Comparison of ENCODE assay signal across 15 cellular contexts in genomic region chr14:92923744-92924103, GRCh38. TPM values are rescaled to one million over a fixed set of nuclear protein-coding genes. Genes with fewer than 3 reads are reported as not detected.
A peak's percentile ranks its signal among the peaks of the same experiment; 100 is the strongest.
DNase-seq lines count a peak whose midpoint lies in the region; ATAC-seq and TF ChIP-seq lines count a peak whose summit lies in the region.
"Had no signal": no experiment of that assay in that cellular context is flagged by ENCODE, and none has a peak within 500 bp of the region (broad histone marks: within the 10 kb centered on the region; RNA-seq: fewer than 3 reads in every experiment).

No MANE protein-coding gene starts in this region.

- H3K4me3 ChIP-seq in A673 (ENCODE audit: low read depth, low read length, poor library complexity, severe bottlenecking): peak overlapping the region; percentile 40
- H3K4me3 ChIP-seq in HEK293 (ENCODE audit: low read depth, low read length): no peak overlapping the region
- H3K4me3 ChIP-seq: breast epithelium, ovary had no signal

- H3K9me3 Mint-ChIP-seq in brain: peaks cover 0 to 6% (median 0%) of the 10 kb centered on the region in 5 experiments
- H3K9me3 Mint-ChIP-seq in mesothelial cell of epicardium: no peaks in the 10 kb centered on the region
- no peaks in the 10 kb centered on the region for H3K9me3 Mint-ChIP-seq in MCF 10A (ENCODE audit: unreplicated experiment)
- H3K9me3 Mint-ChIP-seq: activated naive CD8-positive, alpha-beta T cell treated with anti-CD3 and anti-CD28 coated beads, Interleukin-2, amount 10 ng/mL, durations not matched to agents 7 days and 5 days; dendritic cell treated with granulocyte-macrophage colony-stimulating factor and Interleukin-4, amounts not matched to agents 40 ng/mL and 50 ng/mL, for 4 days had no signal

- H3K4me3 Mint-ChIP-seq in brain (peak overlapping the region; percentile 57 to 94 (median 84)), mesothelial cell of epicardium (peak overlapping the region; percentile 20), MCF 10A (ENCODE audit: unreplicated experiment) (no peak overlapping the region)
- H3K4me3 Mint-ChIP-seq: activated naive CD8-positive, alpha-beta T cell treated with anti-CD3 and anti-CD28 coated beads, Interleukin-2, amount 10 ng/mL, durations not matched to agents 7 days and 5 days; dendritic cell treated with granulocyte-macrophage colony-stimulating factor and Interleukin-4, amounts not matched to agents 40 ng/mL and 50 ng/mL, for 4 days had no signal

- H3K36me3 ChIP-seq in A673 (ENCODE audit: insufficient read depth, low read length, poor library complexity, severe bottlenecking) (no peaks in the 10 kb centered on the region), HEK293 (ENCODE audit: control insufficient read depth in 2 of 2, insufficient read depth in 1 of 2, low read length in 2 of 2) (no peaks in the 10 kb centered on the region)
- H3K36me3 ChIP-seq: breast epithelium, ovary had no signal

- BruUV-seq in A673 (replicated peaks; lab: Mats Ljungman, UMichigan) (no TSS peak), MCF 10A (replicated peaks; lab: Mats Ljungman, UMichigan) (no TSS peak)

- H3K9me3 ChIP-seq in A673 (ENCODE audit: low read depth, low read length, poor library complexity, severe bottlenecking): no peaks in the 10 kb centered on the region
- H3K9me3 ChIP-seq in HEK293 (ENCODE audit: control insufficient read depth, insufficient read depth, low read depth, low read length): no peaks in the 10 kb centered on the region
- H3K9me3 ChIP-seq: breast epithelium, ovary had no signal

- CTCF ChIA-PET in A673 (lab: Charles Lee): interaction anchor here (1.1 kb wide), 1 partner anchor 43 kb away, joined by 3 read pairs; no protein-coding TSS in a partner anchor
- CTCF ChIA-PET in HEK293 (lab: Yijun Ruan, JAX): no interaction called here
- CTCF ChIA-PET in MCF 10A (lab: Yijun Ruan, JAX): no interaction called here

- H3K27me3 Mint-ChIP-seq in brain (peaks cover 43% of the 10 kb centered on the region), mesothelial cell of epicardium (ENCODE audit: low read depth) (peaks cover 81% of the 10 kb centered on the region), MCF 10A (ENCODE audit: insufficient read depth, unreplicated experiment) (peaks cover 33% of the 10 kb centered on the region)

- H3K27ac Mint-ChIP-seq in brain: peak overlapping the region in 2 of 5 experiments; percentile 77 to 88
- H3K27ac Mint-ChIP-seq in mesothelial cell of epicardium: no peak overlapping the region
- H3K27ac Mint-ChIP-seq in MCF 10A (ENCODE audit: low read depth, unreplicated experiment): no peak overlapping the region
- H3K27ac Mint-ChIP-seq: activated naive CD8-positive, alpha-beta T cell treated with anti-CD3 and anti-CD28 coated beads, Interleukin-2, amount 10 ng/mL, durations not matched to agents 7 days and 5 days; dendritic cell treated with granulocyte-macrophage colony-stimulating factor and Interleukin-4, amounts not matched to agents 40 ng/mL and 50 ng/mL, for 4 days had no signal

- POLR2A ChIA-PET in A673 (lab: Charles Lee; ENCODE audit: low non-redundant PET): no interaction called here
- POLR2A ChIA-PET in HEK293 (lab: Yijun Ruan, JAX): no interaction called here
- POLR2A ChIA-PET in MCF 10A (lab: Yijun Ruan, JAX): interaction anchor here (0.6 kb wide), 1 partner anchor 20 kb away, joined by 3 read pairs; no protein-coding TSS in a partner anchor

- H3K4me1 Mint-ChIP-seq in brain (peaks cover 26% of the 10 kb centered on the region), mesothelial cell of epicardium (peaks cover 4% of the 10 kb centered on the region), MCF 10A (ENCODE audit: insufficient read depth, unreplicated experiment) (peaks cover 20% of the 10 kb centered on the region)

- no peak overlapping the region for H3K27ac ChIP-seq in A673 (ENCODE audit: low read depth, low read length, poor library complexity, severe bottlenecking)
- H3K27ac ChIP-seq in HEK293 (ENCODE audit: extremely low read depth, low read depth, low read length): no peak overlapping the region
- H3K27ac ChIP-seq: breast epithelium, ovary had no signal

- intact Hi-C loops in A673 (cut with micrococcal nuclease; ENCODE audit: unreplicated experiment) (no loop called here), MCF 10A (cut with micrococcal nuclease) (no loop called here)

- TF ChIP-seq CTCF in A673 (conservative IDR thresholded peaks at IDR 0.05; ENCODE audit: low read depth, low read length): no peak
- no peak for TF ChIP-seq CTCF in HEK293 (tag by site-specific recombination; IDR thresholded peaks at IDR 0.05)
- TF ChIP-seq CTCF in brain (conservative IDR thresholded peaks at IDR 0.05): no peak
- no peak for TF ChIP-seq CTCF in mesothelial cell of epicardium (IDR thresholded peaks at IDR 0.05; ENCODE audit: unreplicated experiment)
- TF ChIP-seq CTCF in MCF 10A (IDR thresholded peaks at IDR 0.05; ENCODE audit: unreplicated experiment): no peak

- H3K4me1 ChIP-seq in A673 (ENCODE audit: insufficient read depth, low read length, poor library complexity, severe bottlenecking) (peaks cover 19% of the 10 kb centered on the region), HEK293 (ENCODE audit: control insufficient read depth, insufficient read depth, low read length) (no peaks in the 10 kb centered on the region)
- H3K4me1 ChIP-seq: breast epithelium had no signal

- peaks cover 19% of the 10 kb centered on the region for H3K27me3 ChIP-seq in A673 (replicated peaks; ENCODE audit: insufficient read depth, low read depth, low read length, poor library complexity)
- H3K27me3 ChIP-seq: ovary had no signal

- H3K36me3 Mint-ChIP-seq in brain (no peaks in the 10 kb centered on the region), mesothelial cell of epicardium (no peaks in the 10 kb centered on the region), MCF 10A (ENCODE audit: insufficient read depth, unreplicated experiment) (no peaks in the 10 kb centered on the region)
- H3K36me3 Mint-ChIP-seq: activated naive CD8-positive, alpha-beta T cell treated with anti-CD3 and anti-CD28 coated beads, Interleukin-2, amount 10 ng/mL, durations not matched to agents 7 days and 5 days; IgD-negative memory B cell had no signal

- DNase-seq in A673 (ENCODE audit: low spot score) (no peak), mesothelial cell of epicardium (ENCODE audit: low spot score in 2 of 2, unreplicated experiment in 2 of 2) (no peak), MCF 10A (ENCODE audit: unreplicated experiment) (no peak), germinal center (ENCODE audit: low spot score) (no peak)
- no peak for DNase-seq in stimulated activated CD4-positive, alpha-beta T cell treated with anti-CD3 and anti-CD28 coated beads, Interleukin-15, amount 100 ng/mL, for 24 hours
- DNase-seq: NCI-H2081 treated with DMSO at 0.1 percent for 48 hours had no signal

- no peak for ATAC-seq in HG02870 (IDR thresholded peaks at IDR 0.05; ENCODE audit: unreplicated experiment)

TF ChIP-seq in HEK293, 187 proteins besides CTCF, POLR2A, EP300 and RAD21 (continues in another document):
- TF ChIP-seq, protein P1, sequence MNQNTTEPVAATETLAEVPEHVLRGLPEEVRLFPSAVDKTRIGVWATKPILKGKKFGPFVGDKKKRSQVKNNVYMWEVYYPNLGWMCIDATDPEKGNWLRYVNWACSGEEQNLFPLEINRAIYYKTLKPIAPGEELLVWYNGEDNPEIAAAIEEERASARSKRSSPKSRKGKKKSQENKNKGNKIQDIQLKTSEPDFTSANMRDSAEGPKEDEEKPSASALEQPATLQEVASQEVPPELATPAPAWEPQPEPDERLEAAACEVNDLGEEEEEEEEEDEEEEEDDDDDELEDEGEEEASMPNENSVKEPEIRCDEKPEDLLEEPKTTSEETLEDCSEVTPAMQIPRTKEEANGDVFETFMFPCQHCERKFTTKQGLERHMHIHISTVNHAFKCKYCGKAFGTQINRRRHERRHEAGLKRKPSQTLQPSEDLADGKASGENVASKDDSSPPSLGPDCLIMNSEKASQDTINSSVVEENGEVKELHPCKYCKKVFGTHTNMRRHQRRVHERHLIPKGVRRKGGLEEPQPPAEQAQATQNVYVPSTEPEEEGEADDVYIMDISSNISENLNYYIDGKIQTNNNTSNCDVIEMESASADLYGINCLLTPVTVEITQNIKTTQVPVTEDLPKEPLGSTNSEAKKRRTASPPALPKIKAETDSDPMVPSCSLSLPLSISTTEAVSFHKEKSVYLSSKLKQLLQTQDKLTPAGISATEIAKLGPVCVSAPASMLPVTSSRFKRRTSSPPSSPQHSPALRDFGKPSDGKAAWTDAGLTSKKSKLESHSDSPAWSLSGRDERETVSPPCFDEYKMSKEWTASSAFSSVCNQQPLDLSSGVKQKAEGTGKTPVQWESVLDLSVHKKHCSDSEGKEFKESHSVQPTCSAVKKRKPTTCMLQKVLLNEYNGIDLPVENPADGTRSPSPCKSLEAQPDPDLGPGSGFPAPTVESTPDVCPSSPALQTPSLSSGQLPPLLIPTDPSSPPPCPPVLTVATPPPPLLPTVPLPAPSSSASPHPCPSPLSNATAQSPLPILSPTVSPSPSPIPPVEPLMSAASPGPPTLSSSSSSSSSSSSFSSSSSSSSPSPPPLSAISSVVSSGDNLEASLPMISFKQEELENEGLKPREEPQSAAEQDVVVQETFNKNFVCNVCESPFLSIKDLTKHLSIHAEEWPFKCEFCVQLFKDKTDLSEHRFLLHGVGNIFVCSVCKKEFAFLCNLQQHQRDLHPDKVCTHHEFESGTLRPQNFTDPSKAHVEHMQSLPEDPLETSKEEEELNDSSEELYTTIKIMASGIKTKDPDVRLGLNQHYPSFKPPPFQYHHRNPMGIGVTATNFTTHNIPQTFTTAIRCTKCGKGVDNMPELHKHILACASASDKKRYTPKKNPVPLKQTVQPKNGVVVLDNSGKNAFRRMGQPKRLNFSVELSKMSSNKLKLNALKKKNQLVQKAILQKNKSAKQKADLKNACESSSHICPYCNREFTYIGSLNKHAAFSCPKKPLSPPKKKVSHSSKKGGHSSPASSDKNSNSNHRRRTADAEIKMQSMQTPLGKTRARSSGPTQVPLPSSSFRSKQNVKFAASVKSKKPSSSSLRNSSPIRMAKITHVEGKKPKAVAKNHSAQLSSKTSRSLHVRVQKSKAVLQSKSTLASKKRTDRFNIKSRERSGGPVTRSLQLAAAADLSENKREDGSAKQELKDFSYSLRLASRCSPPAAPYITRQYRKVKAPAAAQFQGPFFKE (tag by site-specific recombination; IDR thresholded peaks at IDR 0.05; ENCODE audit: borderline replicate concordance): no peak
- TF ChIP-seq, protein P2, sequence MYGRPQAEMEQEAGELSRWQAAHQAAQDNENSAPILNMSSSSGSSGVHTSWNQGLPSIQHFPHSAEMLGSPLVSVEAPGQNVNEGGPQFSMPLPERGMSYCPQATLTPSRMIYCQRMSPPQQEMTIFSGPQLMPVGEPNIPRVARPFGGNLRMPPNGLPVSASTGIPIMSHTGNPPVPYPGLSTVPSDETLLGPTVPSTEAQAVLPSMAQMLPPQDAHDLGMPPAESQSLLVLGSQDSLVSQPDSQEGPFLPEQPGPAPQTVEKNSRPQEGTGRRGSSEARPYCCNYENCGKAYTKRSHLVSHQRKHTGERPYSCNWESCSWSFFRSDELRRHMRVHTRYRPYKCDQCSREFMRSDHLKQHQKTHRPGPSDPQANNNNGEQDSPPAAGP (tag by site-specific recombination; IDR thresholded peaks at IDR 0.05): no peak

RNA-seq across cellular contexts. Expression of gene CHGA, which starts 0.8 kb away (rescaled TPM):
- total RNA-seq in A673 (2021) (12.7 and 14.8 TPM in 2 replicates), mesothelial cell of epicardium (not detected in 3 replicates), MCF 10A (2022) (0.35 TPM in 1 of 2 replicates, not detected in the other)
- 1,071 TPM for polyA plus RNA-seq in brain (ENCODE audit: insufficient read depth, low read depth, low replicate concordance)
- total RNA-seq: activated naive CD8-positive, alpha-beta T cell treated with anti-CD3 and anti-CD28 coated beads, Interleukin-2, amount 10 ng/mL, durations not matched to agents 7 days and 5 days; mononuclear cell had no signal

Comparison
In these comparisons a context has a peak if more than half of its experiments do, and no peak if none do; other contexts are left out.
1. RNA of gene CHGA, which starts 0.8 kb away (total RNA-seq): 12.7 to 14.8 TPM in A673; 0.35 TPM in MCF 10A and not detected in mesothelial cell of epicardium; every median in the first group is over 10 times any median in the second.